Comparison of ENCODE assay signal across 29 cellular contexts in the genomic region with DNA sequence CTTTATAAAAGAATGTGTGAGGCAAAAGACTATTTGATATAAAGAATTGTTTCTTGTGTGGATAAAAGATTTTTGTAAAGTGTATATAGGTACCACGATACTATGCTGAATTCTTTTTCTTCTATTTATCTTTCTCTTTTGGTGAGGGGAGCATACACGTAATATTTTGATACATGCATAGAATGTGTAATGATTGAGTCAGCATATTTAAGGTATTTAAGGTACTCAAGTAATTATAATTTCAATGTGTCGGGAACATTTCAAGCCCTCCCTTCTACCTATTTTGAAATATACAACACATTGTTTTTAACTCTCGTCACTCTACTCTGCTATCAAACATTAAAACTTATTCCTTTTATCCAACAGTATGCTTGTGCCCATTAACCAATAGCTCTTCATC.
"Had no signal": no experiment of that assay in that cellular context is flagged by ENCODE, and none has a peak within 500 bp of the region (broad histone marks: within the 10 kb centered on the region; RNA-seq: fewer than 3 reads in every experiment).

No MANE protein-coding gene starts in this region.

- H3K27me3 ChIP-seq: SJSA1 had no signal

- H3K4me2 ChIP-seq: PC-9, SK-N-SH had no signal

- DNase-seq: MM.1S, MV-4-11, NCI-H1092, NCI-H1105, NCI-H1417 treated with DMSO at 0.1 percent for 48 hours, NCI-H1436 treated with DMSO at 0.1 percent for 48 hours, NCI-H1694 treated with DMSO at 0.1 percent for 48 hours, NCI-H1930, NCI-H2029 treated with DMSO at 0.1 percent for 48 hours, NCI-H2081 treated with DMSO at 0.1 percent for 48 hours, NCI-H2107, NCI-H2171, NCI-H226, NCI-H446 treated with DMSO at 0.1 percent for 48 hours, NCI-H510A, NCI-H524, NCI-H526, NCI-H69, NCI-H748 treated with DMSO at 0.1 percent for 48 hours, NCI-H82, PC-9, Right ventricle myocardium superior, SHP77 treated with DMSO at 0.1 percent for 48 hours, SK-N-SH, SW 1271, T-helper 1 cell had no signal

- H3K9ac ChIP-seq: SK-N-SH had no signal

- H2AFZ ChIP-seq: PC-9 had no signal

- H3K9me3 ChIP-seq: SJSA1 had no signal

- H3K36me3 ChIP-seq: SJSA1 had no signal

- FAIRE-seq: RCC 7860 had no signal

- H3K4me3 ChIP-seq: PC-9, SJSA1 had no signal

- H3K4me1 ChIP-seq: SJSA1 had no signal

- H3K27ac ChIP-seq: PC-9, SJSA1 had no signal

- ATAC-seq: Panc1 had no signal
